8 cellular contexts compared by ENCODE assay signal in the genomic region with DNA sequence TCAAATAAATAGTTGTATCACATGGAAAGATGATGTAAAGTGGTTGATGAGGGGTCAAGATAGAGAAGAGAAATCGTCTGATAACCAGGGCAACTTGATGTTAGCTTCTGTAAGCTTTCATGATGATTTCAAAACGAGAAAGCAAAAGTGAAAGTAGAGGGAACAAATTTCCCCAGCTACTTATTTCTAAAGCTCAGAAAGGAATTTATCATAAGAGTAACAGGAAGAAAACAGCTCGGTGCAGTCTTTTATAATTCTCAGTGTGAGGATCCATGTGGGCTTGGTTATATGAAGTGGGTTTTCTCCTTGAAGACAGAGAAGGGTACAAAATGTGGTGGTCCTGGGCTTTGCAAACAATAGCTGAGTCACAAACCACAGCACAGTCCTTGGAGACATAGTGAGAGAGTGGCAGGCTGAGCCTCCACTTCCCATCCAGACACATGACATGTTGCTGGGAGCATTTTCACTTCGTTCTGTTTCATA. TPM values are rescaled to one million over a fixed set of nuclear protein-coding genes. Genes with fewer than 3 reads are reported as not detected.
DNase-seq lines count a peak whose midpoint lies in the region; ATAC-seq and TF ChIP-seq lines count a peak whose summit lies in the region.

No MANE protein-coding gene starts in this region.

- peaks cover 3% of the 10 kb centered on the region for H3K4me1 Mint-ChIP-seq in activated CD4-positive, alpha-beta T cell treated with anti-CD3 and anti-CD28 coated beads, Interleukin-2, amount 10 ng/mL, durations not matched to agents 24 days and 14 days
- no peaks in the 10 kb centered on the region for H3K4me1 Mint-ChIP-seq in GM23338

- no peaks in the 10 kb centered on the region for H3K36me3 ChIP-seq in GM23338 (ENCODE audit: insufficient read depth)
- no peaks in the 10 kb centered on the region for H3K36me3 ChIP-seq in esophagus muscularis mucosa

- no peaks in the 10 kb centered on the region for H3K79me2 ChIP-seq in GM23338 (replicated peaks; ENCODE audit: insufficient read depth)

- no peak for TF ChIP-seq CTCF in GM23338 (conservative IDR thresholded peaks at IDR 0.05; ENCODE audit: low read depth in 2 of 2)
- no peak for TF ChIP-seq CTCF in esophagus muscularis mucosa (IDR thresholded peaks at IDR 0.05)

- H3K4me1 ChIP-seq in GM23338 (ENCODE audit: insufficient read depth): no peaks in the 10 kb centered on the region
- peaks cover 0 to 17% (median 10%) of the 10 kb centered on the region in 4 donors for H3K4me1 ChIP-seq in esophagus muscularis mucosa

- H3K27me3 ChIP-seq in GM23338 (ENCODE audit: insufficient read depth) (no peaks in the 10 kb centered on the region), esophagus muscularis mucosa (no peaks in the 10 kb centered on the region)

- no peaks in the 10 kb centered on the region for H3K9me2 ChIP-seq in GM23338 (ENCODE audit: insufficient read depth)

- peak overlapping the region; percentile 87 for H3K27ac Mint-ChIP-seq in activated CD4-positive, alpha-beta T cell treated with anti-CD3 and anti-CD28 coated beads, Interleukin-2, amount 10 ng/mL, durations not matched to agents 24 days and 14 days
- H3K27ac Mint-ChIP-seq in GM23338: no peak overlapping the region

- 0 out of 2 replicates have a peak overlapping the region, but pooled peaks have one; percentile 32 for H2AFZ ChIP-seq in GM23338

- peak; percentile 64 for DNase-seq in activated CD4-positive, alpha-beta T cell treated with anti-CD3 and anti-CD28 coated beads, Interleukin-2, amount 10 ng/mL, durations not matched to agents 24 days and 14 days
- no peak for DNase-seq in activated CD4-positive, alpha-beta T cell treated with anti-CD3 and anti-CD28 coated beads, Interleukin-2, amount 50 U/mL, for 1 hour
- DNase-seq in GM23338 (ENCODE audit: low spot score): no peak
- peak; percentile 59 for DNase-seq in NOMO-1 treated with DMSO at 0.1 percent for 48 hours (lab: John Stamatoyannopoulos, UW; ENCODE audit: unreplicated experiment)
- DNase-seq in esophagus muscularis mucosa (ENCODE audit: extremely low spot score): no peak
- DNase-seq in stimulated activated naive CD4-positive, alpha-beta T cell treated with Interleukin-2 at 50 U/mL for 16 hours (lab: John Stamatoyannopoulos, UW): peak; percentile 1
- DNase-seq in DMS114 treated with DMSO at 0.1 percent for 48 hours (lab: John Stamatoyannopoulos, UW; ENCODE audit: unreplicated experiment): no peak
- no peak for DNase-seq in kidney glomerular epithelial cell (lab: John Stamatoyannopoulos, UW)

- no peak for ATAC-seq in GM23338

- no peak overlapping the region for H3K4me3 ChIP-seq in GM23338
- H3K4me3 ChIP-seq in esophagus muscularis mucosa: peak overlapping the region; percentile 26 to 43 (median 30)

- H3K27ac ChIP-seq in GM23338 (ENCODE audit: low read depth) (no peak overlapping the region), esophagus muscularis mucosa (replicated peaks in 1 of 4) (peak overlapping the region; percentile 2 to 57 (median 40))

- 7% methylated on average over 4 of the region's 4 CpGs for WGBS in esophagus muscularis mucosa

- TF ChIP-seq EP300 in esophagus muscularis mucosa (IDR thresholded peaks at IDR 0.05): no peak

- H3K4me3 Mint-ChIP-seq in activated CD4-positive, alpha-beta T cell treated with anti-CD3 and anti-CD28 coated beads, Interleukin-2, amount 10 ng/mL, durations not matched to agents 24 days and 14 days: peak overlapping the region; percentile 66
- H3K4me3 Mint-ChIP-seq in GM23338: no peak overlapping the region

- H3K4me2 ChIP-seq in GM23338: no peak overlapping the region

- intact Hi-C loops in activated CD4-positive, alpha-beta T cell treated with anti-CD3 and anti-CD28 coated beads, Interleukin-2, amount 10 ng/mL, durations not matched to agents 24 days and 14 days (cut with micrococcal nuclease): loop anchor here (2.0 to 10.0 kb wide), 3 partner anchors 462 to 706 kb away; no protein-coding TSS in a partner anchor
- intact Hi-C loops in esophagus muscularis mucosa (cut with DNase I): no loop called here

- H3F3A ChIP-seq in GM23338 (replicated peaks; ENCODE audit: low read depth): no peaks in the 10 kb centered on the region

- H3K9me3 ChIP-seq in esophagus muscularis mucosa: no peaks in the 10 kb centered on the region

- H3K9me3 Mint-ChIP-seq in activated CD4-positive, alpha-beta T cell treated with anti-CD3 and anti-CD28 coated beads, Interleukin-2, amount 10 ng/mL, durations not matched to agents 24 days and 14 days: no peaks in the 10 kb centered on the region
- H3K9me3 Mint-ChIP-seq in GM23338: no peaks in the 10 kb centered on the region

- TF ChIP-seq POLR2A in esophagus muscularis mucosa (IDR thresholded peaks at IDR 0.05; ENCODE audit: low read depth): no peak

- H3K36me3 Mint-ChIP-seq in activated CD4-positive, alpha-beta T cell treated with anti-CD3 and anti-CD28 coated beads, Interleukin-2, amount 10 ng/mL, durations not matched to agents 24 days and 14 days (ENCODE audit: low read depth): no peaks in the 10 kb centered on the region
- no peaks in the 10 kb centered on the region for H3K36me3 Mint-ChIP-seq in GM23338 (ENCODE audit: low read depth)

- H3K27me3 Mint-ChIP-seq in activated CD4-positive, alpha-beta T cell treated with anti-CD3 and anti-CD28 coated beads, Interleukin-2, amount 10 ng/mL, durations not matched to agents 24 days and 14 days: peaks cover 1% of the 10 kb centered on the region
- no peaks in the 10 kb centered on the region for H3K27me3 Mint-ChIP-seq in GM23338 (ENCODE audit: insufficient read depth, low read depth, poor library complexity)

- no peaks in the 10 kb centered on the region for H4K20me1 ChIP-seq in GM23338 (replicated peaks; ENCODE audit: insufficient read depth)

TF ChIP-seq in GM23338, 12 proteins besides CTCF, POLR2A, EP300 and RAD21 (continues in another document):
- no peak for TF ChIP-seq REST (IDR thresholded peaks at IDR 0.05; ENCODE audit: unreplicated experiment)
- no peak for TF ChIP-seq EZH2phosphoT487 (IDR thresholded peaks at IDR 0.05; ENCODE audit: unreplicated experiment)
- TF ChIP-seq STAT1 (IDR thresholded peaks at IDR 0.05; ENCODE audit: unreplicated experiment): no peak
- TF ChIP-seq JUNB (IDR thresholded peaks at IDR 0.05; ENCODE audit: unreplicated experiment): no peak

RNA-seq across cellular contexts. Expression of gene GLRA2, which starts 32.1 kb away (rescaled TPM):
- not detected in 2 replicates for total RNA-seq in activated CD4-positive, alpha-beta T cell treated with anti-CD3 and anti-CD28 coated beads, Interleukin-2, amount 10 ng/mL, durations not matched to agents 24 days and 14 days
- not detected in 2 replicates for total RNA-seq in GM23338 (2014; rRNA removed; shearing (Covaris generic))
- not detected in 2 replicates for polyA plus RNA-seq in GM23338 (2016; fragmentation: Nextera tagmentation; extraction: Ambion mirVana)
- total RNA-seq in esophagus muscularis mucosa: not detected

Comparison
In these comparisons a context has a peak if more than half of its experiments do, and no peak if none do; other contexts are left out.
1. DNase-seq: peak in activated CD4-positive, alpha-beta T cell treated with anti-CD3 and anti-CD28 coated beads, Interleukin-2, amount 10 ng/mL, durations not matched to agents 24 days and 14 days (single experiment), NOMO-1 treated with DMSO at 0.1 percent for 48 hours (single experiment) and stimulated activated naive CD4-positive, alpha-beta T cell treated with Interleukin-2 at 50 U/mL for 16 hours (single experiment); none in activated CD4-positive, alpha-beta T cell treated with anti-CD3 and anti-CD28 coated beads, Interleukin-2, amount 50 U/mL, for 1 hour (single experiment), GM23338 (single experiment), esophagus muscularis mucosa (single experiment), DMS114 treated with DMSO at 0.1 percent for 48 hours (single experiment) and kidney glomerular epithelial cell (single experiment).